Comparison of ENCODE assay signal across 21 cellular contexts in genomic region chr18:32337821-32338220, GRCh38.
"Had no signal": no experiment of that assay in that cellular context is flagged by ENCODE, and none has a peak within 500 bp of the region (broad histone marks: within the 10 kb centered on the region; RNA-seq: fewer than 3 reads in every experiment).

No MANE protein-coding gene starts in this region.

- H3K4me1 Mint-ChIP-seq: naive thymus-derived CD8-positive, alpha-beta T cell; stimulated activated effector memory CD8-positive, alpha-beta T cell treated with anti-CD3 and anti-CD28 coated beads, Interleukin-12 subunit alpha, Interleukin-12 subunit beta, amount 100 ng/mL, for 72 hours had no signal

- H3K4me3 Mint-ChIP-seq: naive thymus-derived CD8-positive, alpha-beta T cell; stimulated activated effector memory CD8-positive, alpha-beta T cell treated with anti-CD3 and anti-CD28 coated beads, Interleukin-12 subunit alpha, Interleukin-12 subunit beta, amount 100 ng/mL, for 72 hours had no signal

- H3K4me3 ChIP-seq: colonic mucosa, heart left ventricle, mucosa of descending colon, pancreas, suprapubic skin, tibial artery had no signal

- H3K27me3 ChIP-seq: colonic mucosa, heart left ventricle, pancreas, suprapubic skin, tibial artery had no signal

- H3K36me3 Mint-ChIP-seq: naive thymus-derived CD8-positive, alpha-beta T cell; stimulated activated effector memory CD8-positive, alpha-beta T cell treated with anti-CD3 and anti-CD28 coated beads, Interleukin-12 subunit alpha, Interleukin-12 subunit beta, amount 100 ng/mL, for 72 hours had no signal

- H3K36me3 ChIP-seq: colonic mucosa, heart left ventricle, neutrophil, pancreas, suprapubic skin, tibial artery had no signal

- H3K9me3 ChIP-seq: colonic mucosa, mucosa of descending colon, neutrophil, pancreas, suprapubic skin, tibial artery had no signal

- ATAC-seq: heart left ventricle; left colon; mucosa of descending colon; naive thymus-derived CD8-positive, alpha-beta T cell; pancreas; right cardiac atrium; stimulated activated effector memory CD8-positive, alpha-beta T cell treated with anti-CD3 and anti-CD28 coated beads, Interleukin-12 subunit alpha, Interleukin-12 subunit beta, amount 100 ng/mL, for 72 hours; stimulated activated naive CD8-positive, alpha-beta T cell treated with anti-CD3 and anti-CD28 coated beads, Interleukin-15, Interleukin-2, amounts not matched to agents 100 U/mL and 50 U/mL, for 24 hours had no signal

- DNase-seq: cerebellar nuclear complex; colonic mucosa; dermis blood vessel endothelial cell; foreskin melanocyte; heart left ventricle; hippocampal formation; left colon; mammary epithelial cell; mucosa of descending colon; naive thymus-derived CD8-positive, alpha-beta T cell; pancreas; right cardiac atrium; small intestine; stimulated activated CD4-positive, alpha-beta T cell treated with anti-CD3 and anti-CD28 coated beads, Interleukin-2, amount 100 ng/mL, for 48 hours; stimulated activated CD8-positive, alpha-beta memory T cell treated with anti-CD3 and anti-CD28 coated beads, Interleukin-4, amount 100 ng/mL, for 48 hours; stimulated activated naive CD8-positive, alpha-beta T cell treated with anti-CD3 and anti-CD28 coated beads, Interleukin-15, Interleukin-2, amounts not matched to agents 100 U/mL and 50 U/mL, for 24 hours; tibial artery had no signal

- H3K27ac ChIP-seq: colonic mucosa, heart left ventricle, neutrophil, pancreas, suprapubic skin, tibial artery had no signal

- H3K9me3 Mint-ChIP-seq: stimulated activated effector memory CD8-positive, alpha-beta T cell treated with anti-CD3 and anti-CD28 coated beads, Interleukin-12 subunit alpha, Interleukin-12 subunit beta, amount 100 ng/mL, for 72 hours had no signal

- H3K27me3 Mint-ChIP-seq: progenitor cell of endocrine pancreas had no signal

- H3K27ac Mint-ChIP-seq: naive thymus-derived CD8-positive, alpha-beta T cell; progenitor cell of endocrine pancreas; stimulated activated effector memory CD8-positive, alpha-beta T cell treated with anti-CD3 and anti-CD28 coated beads, Interleukin-12 subunit alpha, Interleukin-12 subunit beta, amount 100 ng/mL, for 72 hours had no signal

- H3K4me1 ChIP-seq: colonic mucosa, suprapubic skin had no signal
